Comparison of ENCODE assay signal across 10 cellular contexts in genomic region chr7:114819629-114820362, GRCh38.
DNase-seq lines count a peak whose midpoint lies in the region; ATAC-seq, FAIRE-seq and TF ChIP-seq lines count a peak whose summit lies in the region.
"Had no signal": no experiment of that assay in that cellular context is flagged by ENCODE, and none has a peak within 500 bp of the region (broad histone marks: within the 10 kb centered on the region; RNA-seq: fewer than 3 reads in every experiment).

No MANE protein-coding gene starts in this region.

- no peaks in the 10 kb centered on the region for H3K9me3 ChIP-seq in esophagus (ENCODE audit: control insufficient read depth in 2 of 2, insufficient read depth in 1 of 2, low read depth in 1 of 2, low read length in 1 of 2)
- H3K9me3 ChIP-seq in testis = no peaks in the 10 kb centered on the region

- no peak overlapping the region for H3K4me3 ChIP-seq in esophagus (ENCODE audit: low read depth in 1 of 2, low read length in 2 of 2)
- no peak overlapping the region for H3K4me3 ChIP-seq in testis
- H3K4me3 ChIP-seq: K562 had no signal

- H3K9me3 Mint-ChIP-seq in activated naive CD8-positive, alpha-beta T cell treated with anti-CD3 and anti-CD28 coated beads for 36 hours = no peaks in the 10 kb centered on the region

- H3K36me3 ChIP-seq in esophagus (ENCODE audit: control insufficient read depth in 2 of 2, insufficient read depth in 2 of 2, low read length in 1 of 2) = no peaks in the 10 kb centered on the region
- H3K36me3 ChIP-seq in testis (ENCODE audit: low read depth, missing control alignments) = no peaks in the 10 kb centered on the region

- DNase-seq in EH (ENCODE audit: low read depth) (peak; percentile 97), RCC 7860 (ENCODE audit: low spot score) (peak; percentile 98), renal cortical epithelial cell (ENCODE audit: low read depth) (peak; percentile 99), testis (no peak), SKM-1 (lab: John Stamatoyannopoulos, UW; ENCODE audit: unreplicated experiment) (no peak)
- DNase-seq in activated naive CD8-positive, alpha-beta T cell treated with anti-CD3 and anti-CD28 coated beads for 36 hours = no peak
- DNase-seq: activated T-cell treated with anti-CD3 and anti-CD28 coated beads, Interleukin-2, amount 50 U/mL, for 72 hours had no signal

- peaks cover 4% of the 10 kb centered on the region for H3K36me3 Mint-ChIP-seq in activated naive CD8-positive, alpha-beta T cell treated with anti-CD3 and anti-CD28 coated beads for 36 hours

- H3K27me3 ChIP-seq in esophagus (ENCODE audit: control insufficient read depth in 1 of 2, insufficient read depth in 2 of 2, low read length in 2 of 2) (no peaks in the 10 kb centered on the region), testis (no peaks in the 10 kb centered on the region)

- H3K4me3 Mint-ChIP-seq in activated naive CD8-positive, alpha-beta T cell treated with anti-CD3 and anti-CD28 coated beads for 36 hours = no peak overlapping the region
- H3K4me3 Mint-ChIP-seq: activated T-cell treated with anti-CD3 and anti-CD28 coated beads, Interleukin-2, amount 50 U/mL, for 72 hours had no signal

- no peak for TF ChIP-seq POLR2A in testis (IDR thresholded peaks at IDR 0.05)

- H3K4me1 Mint-ChIP-seq in activated naive CD8-positive, alpha-beta T cell treated with anti-CD3 and anti-CD28 coated beads for 36 hours = peaks cover 8% of the 10 kb centered on the region

- no peak overlapping the region for H3K27ac Mint-ChIP-seq in activated naive CD8-positive, alpha-beta T cell treated with anti-CD3 and anti-CD28 coated beads for 36 hours
- H3K27ac Mint-ChIP-seq: activated T-cell treated with anti-CD3 and anti-CD28 coated beads, Interleukin-2, amount 50 U/mL, for 72 hours had no signal

- TF ChIP-seq CTCF in testis (IDR thresholded peaks at IDR 0.05) = no peak

- intact Hi-C loops in testis (cut with DNase I; ENCODE audit: low total_unique reads) = no loop called here

- H3K4me1 ChIP-seq in esophagus (ENCODE audit: control insufficient read depth in 2 of 2, insufficient read depth in 2 of 2, low read length in 1 of 2) (peaks cover 3% of the 10 kb centered on the region in 2 donors), testis (no peaks in the 10 kb centered on the region)

- H3K27me3 Mint-ChIP-seq in activated naive CD8-positive, alpha-beta T cell treated with anti-CD3 and anti-CD28 coated beads for 36 hours = peaks cover 8% of the 10 kb centered on the region

- WGBS in esophagus, 2 donors = 44 to 61% methylated on average over 3 of the region's 3 CpGs
- 75 to 91% methylated on average over 3 of the region's 3 CpGs for WGBS in testis, 2 donors

- FAIRE-seq in RCC 7860 (lab: Jason Lieb, UNC) = peak; percentile 96
- FAIRE-seq: K562 had no signal

- ATAC-seq in HG03139 (IDR thresholded peaks at IDR 0.05; ENCODE audit: unreplicated experiment) = no peak
- ATAC-seq: activated T-cell treated with anti-CD3 and anti-CD28 coated beads, Interleukin-2, amount 50 U/mL, for 72 hours; K562 had no signal

- H3K27ac ChIP-seq in esophagus (ENCODE audit: low read depth in 2 of 2, low read length in 1 of 2) (peak overlapping the region; percentile 45 to 68), testis (no peak overlapping the region)

Comparison
In these comparisons a context has a peak if more than half of its experiments do, and no peak if none do; other contexts are left out.
1. DNase-seq: peak in EH (single experiment), RCC 7860 (single experiment) and renal cortical epithelial cell (single experiment); none in testis (single experiment), SKM-1 (single experiment) and activated naive CD8-positive, alpha-beta T cell treated with anti-CD3 and anti-CD28 coated beads for 36 hours (single experiment).
2. H3K27ac ChIP-seq: peak in esophagus (2 of 2); none in testis (0 of 2).